In the genomic region with DNA sequence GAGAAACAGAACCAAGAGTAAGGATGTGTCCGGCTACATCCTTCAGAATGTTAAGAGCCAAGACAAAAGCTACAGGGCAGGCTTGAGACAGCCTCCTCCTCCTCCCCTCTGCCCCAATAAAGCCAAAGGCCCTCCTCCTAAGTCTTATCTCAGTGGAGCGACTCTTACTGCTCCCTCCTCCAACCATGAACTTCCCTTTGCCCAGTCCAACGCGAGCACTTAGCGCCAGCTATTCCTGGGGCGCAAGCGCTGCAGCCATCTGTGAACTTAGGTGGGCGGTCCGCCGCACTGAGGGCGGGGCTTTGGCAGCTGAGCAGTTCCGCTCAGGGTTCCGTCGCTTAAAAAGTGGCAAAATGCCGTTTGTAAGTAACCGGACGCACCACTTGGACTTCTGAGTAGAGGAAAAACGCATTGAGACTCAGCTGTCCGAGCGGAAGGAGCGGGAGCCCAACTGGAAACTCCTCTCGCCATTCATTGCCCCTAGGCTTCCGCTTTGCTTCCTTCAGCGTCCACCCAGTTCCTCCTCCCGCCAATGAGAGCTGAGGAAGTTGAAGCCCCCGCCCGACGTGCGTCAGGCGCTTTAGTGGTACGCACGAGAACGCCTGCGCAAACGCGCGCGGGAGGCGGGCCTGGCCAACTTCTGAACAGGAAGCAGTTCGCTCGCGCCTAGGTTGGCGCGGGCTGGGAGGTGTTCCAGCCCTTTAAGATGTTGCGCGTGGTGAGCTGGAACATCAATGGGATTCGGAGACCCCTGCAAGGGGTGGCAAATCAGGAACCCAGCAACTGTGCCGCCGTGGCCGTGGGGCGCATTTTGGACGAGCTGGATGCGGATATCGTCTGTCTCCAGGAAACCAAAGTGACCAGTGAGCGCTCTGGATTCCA, we compare ENCODE assay signal across 8 cellular contexts. TPM values are rescaled to one million over a fixed set of nuclear protein-coding genes. Genes with fewer than 3 reads are reported as not detected.
DNase-seq lines count a peak whose midpoint lies in the region; ATAC-seq and TF ChIP-seq lines count a peak whose summit lies in the region.

A gene with protein sequence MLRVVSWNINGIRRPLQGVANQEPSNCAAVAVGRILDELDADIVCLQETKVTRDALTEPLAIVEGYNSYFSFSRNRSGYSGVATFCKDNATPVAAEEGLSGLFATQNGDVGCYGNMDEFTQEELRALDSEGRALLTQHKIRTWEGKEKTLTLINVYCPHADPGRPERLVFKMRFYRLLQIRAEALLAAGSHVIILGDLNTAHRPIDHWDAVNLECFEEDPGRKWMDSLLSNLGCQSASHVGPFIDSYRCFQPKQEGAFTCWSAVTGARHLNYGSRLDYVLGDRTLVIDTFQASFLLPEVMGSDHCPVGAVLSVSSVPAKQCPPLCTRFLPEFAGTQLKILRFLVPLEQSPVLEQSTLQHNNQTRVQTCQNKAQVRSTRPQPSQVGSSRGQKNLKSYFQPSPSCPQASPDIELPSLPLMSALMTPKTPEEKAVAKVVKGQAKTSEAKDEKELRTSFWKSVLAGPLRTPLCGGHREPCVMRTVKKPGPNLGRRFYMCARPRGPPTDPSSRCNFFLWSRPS (plus strand): TSS at position 647 of the 882 bp plus-strand sequence. CDS start 60 bp downstream, at position 707.

- peaks cover 24% of the 10 kb centered on the region for H3K27me3 ChIP-seq in WERI-Rb-1 (ENCODE audit: insufficient read depth, low read depth, severe bottlenecking)
- H3K27me3 ChIP-seq in mammary epithelial cell (ENCODE audit: insufficient read depth, low read length): no peaks in the 10 kb centered on the region
- no peaks in the 10 kb centered on the region for H3K27me3 ChIP-seq in iPS-20b (ENCODE audit: insufficient read depth, low read length)

- dilution Hi-C loops in mammary epithelial cell (cut with HindIII; ENCODE audit: low sequenced_read_pairs): no loop called here

- 32% methylated on average over 21 of the region's 55 CpGs for WGBS in mammary epithelial cell (ENCODE audit: low coverage, missing lambda C conversion rate)

- H3K9ac ChIP-seq in mammary epithelial cell (ENCODE audit: insufficient read depth, low read length) (peak within 1 kb of the TSS; percentile 79), iPS-20b (ENCODE audit: low read depth, low read length) (peak within 1 kb of the TSS; percentile 92)

- TF ChIP-seq CTCF in WERI-Rb-1 (IDR thresholded peaks at IDR 0.05; ENCODE audit: low read depth, low read length) (no peak), mammary epithelial cell (conservative IDR thresholded peaks at IDR 0.05 in 1 of 2, IDR thresholded peaks at IDR 0.05 in 1 of 2; ENCODE audit: extremely low read depth in 1 of 2, insufficient read depth in 1 of 2, low read depth in 1 of 2, low read length in 2 of 2) (no peak)

- H3K4me3 ChIP-seq in WERI-Rb-1 (ENCODE audit: low read depth, low read length): peak within 1 kb of the TSS; percentile 76
- H3K4me3 ChIP-seq in mammary epithelial cell (replicated peaks in 1 of 3; ENCODE audit: insufficient read depth in 1 of 3, low read depth in 2 of 3, low read length in 3 of 3): peak within 1 kb of the TSS; percentile 38 to 71 (median 68)
- peak within 1 kb of the TSS; percentile 91 for H3K4me3 ChIP-seq in iPS-20b (ENCODE audit: low read length)
- H3K4me3 ChIP-seq in skin epidermis: peak within 1 kb of the TSS; percentile 49 to 60 (median 55)

- H3K4me1 ChIP-seq in mammary epithelial cell (ENCODE audit: insufficient read depth, low read length): peaks cover 4% of the 10 kb centered on the region
- H3K4me1 ChIP-seq in iPS-20b (ENCODE audit: insufficient read depth, low read length): no peaks in the 10 kb centered on the region

- ATAC-seq in GM18873 (IDR thresholded peaks at IDR 0.05; ENCODE audit: low FRiP score, unreplicated experiment) (peak; percentile 84), HG03139 (IDR thresholded peaks at IDR 0.05; ENCODE audit: unreplicated experiment) (peak; percentile 87)

- DNase-seq in ACHN (peak; percentile 86), NCI-H2227 (lab: John Stamatoyannopoulos, UW; ENCODE audit: unreplicated experiment) (peak; percentile 97), WERI-Rb-1 (peak; percentile 88), mammary epithelial cell (peak; percentile 89)

- no peaks in the 10 kb centered on the region for H4K20me1 ChIP-seq in mammary epithelial cell (ENCODE audit: insufficient read depth, low read length)

- in situ Hi-C loops in ACHN (cut with HindIII; ENCODE audit: low pct_ligation_motif_present, low pct_unique_long_range_greater_than_20kb, low sequenced_read_pairs): no loop called here
- in situ Hi-C loops in mammary epithelial cell (cut with MboI; ENCODE audit: low sequenced_read_pairs in 2 of 2): no loop called here

- H3K4me2 ChIP-seq in mammary epithelial cell (ENCODE audit: insufficient read depth, low read depth, low read length): peak within 1 kb of the TSS; percentile 74

- CTCF ChIA-PET in mammary epithelial cell (lab: Charles Lee; ENCODE audit: low non-redundant PET): interaction anchor here (0.5 to 0.6 kb wide), 2 partner anchors 108 to 165 kb away, joined by 3 to 4 read pairs; no protein-coding TSS in a partner anchor

- H2AFZ ChIP-seq in mammary epithelial cell (ENCODE audit: low read depth, low read length): peak within 1 kb of the TSS; percentile 78

- peak within 1 kb of the TSS; percentile 87 for H3K27ac ChIP-seq in WERI-Rb-1
- H3K27ac ChIP-seq in mammary epithelial cell (ENCODE audit: insufficient read depth, low read depth, low read length): peak within 1 kb of the TSS; percentile 67
- H3K27ac ChIP-seq in iPS-20b (ENCODE audit: low read length): peak within 1 kb of the TSS; percentile 65
- peak within 1 kb of the TSS in 20 of 21 experiments; percentile 71 to 94 (median 88) for H3K27ac ChIP-seq in skin epidermis

- intact Hi-C loops in mammary epithelial cell (cut with micrococcal nuclease): no loop called here

- peaks cover 2% of the 10 kb centered on the region for H3K36me3 ChIP-seq in WERI-Rb-1
- no peaks in the 10 kb centered on the region for H3K36me3 ChIP-seq in mammary epithelial cell (ENCODE audit: insufficient read depth, low read length)
- peaks cover 33% of the 10 kb centered on the region for H3K36me3 ChIP-seq in iPS-20b (ENCODE audit: insufficient read depth, low read depth, low read length)

- H3K9me3 ChIP-seq in WERI-Rb-1 (ENCODE audit: severe bottlenecking): no peaks in the 10 kb centered on the region
- peaks cover 2% of the 10 kb centered on the region for H3K9me3 ChIP-seq in mammary epithelial cell (replicated peaks; ENCODE audit: insufficient read depth, low read length)
- H3K9me3 ChIP-seq in iPS-20b (ENCODE audit: insufficient read depth, low read depth, low read length): no peaks in the 10 kb centered on the region

- BruUV-seq in mammary epithelial cell (replicated peaks; lab: Mats Ljungman, UMichigan): no TSS peak

- H3K79me2 ChIP-seq in mammary epithelial cell (ENCODE audit: insufficient read depth, low read length): peaks cover 28% of the 10 kb centered on the region

RNA-seq across cellular contexts. Expression of the gene that starts here (rescaled TPM):
- 10 to 100 TPM in 1 of 2 donors, 1 to 10 TPM in 1; 7.3 to 22.3 TPM for total RNA-seq in mammary epithelial cell
- 33.0 TPM for polyA plus RNA-seq in mammary epithelial cell
- 25.2 TPM for polyA minus RNA-seq in mammary epithelial cell

Comparison
In these comparisons a context has a peak if more than half of its experiments do, and no peak if none do; other contexts are left out.
1. Peak in every context shown above with its lines: DNase-seq, ATAC-seq, H3K4me3 ChIP-seq and H3K27ac ChIP-seq.